ENCODE assay signal across 22 cellular contexts in the genomic region with DNA sequence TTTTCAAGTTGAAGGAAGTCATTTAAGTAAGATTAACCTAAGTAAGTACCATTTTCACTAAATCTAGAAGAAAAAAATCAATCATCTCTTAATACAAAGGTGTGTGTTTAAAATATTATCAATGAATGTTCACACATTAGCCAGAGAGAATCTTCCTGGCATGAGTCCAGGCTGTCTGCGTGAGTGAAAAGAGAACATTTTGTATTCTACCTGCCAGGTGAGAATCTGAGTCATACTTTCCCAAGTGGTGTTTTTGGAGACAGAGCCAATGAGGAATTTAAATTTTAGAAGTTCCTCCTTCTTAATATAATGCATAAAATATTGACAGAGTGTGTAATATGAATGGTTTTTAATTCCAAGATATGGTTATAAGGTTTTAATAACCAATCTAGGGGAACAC.
"Had no signal": no experiment of that assay in that cellular context is flagged by ENCODE, and none has a peak within 500 bp of the region (broad histone marks: within the 10 kb centered on the region; RNA-seq: fewer than 3 reads in every experiment).

No MANE protein-coding gene starts in this region.

- H3K27me3 ChIP-seq: brain microvascular endothelial cell, colonic mucosa, dorsolateral prefrontal cortex, heart right ventricle had no signal

- DNase-seq: activated CD4-positive, alpha-beta T cell treated with anti-CD3 and anti-CD28 coated beads, Interleukin-2, amount 10 ng/mL, durations not matched to agents 7 days and 5 days; activated CD4-positive, CD25-positive, alpha-beta regulatory T cell treated with anti-CD3 and anti-CD28 coated beads, Interleukin-2, amount 50 U/mL, for 72 hours; activated CD8-positive, alpha-beta memory T cell treated with anti-CD3 and anti-CD28 coated beads, Interleukin-2, amount 10 ng/mL, durations not matched to agents 7 days and 5 days; activated CD8-positive, alpha-beta T cell treated with anti-CD3 and anti-CD28 coated beads for 36 hours; activated gamma-delta T cell; activated T-cell treated with anti-CD3 and anti-CD28 coated beads for 4 hours; aorta; brain microvascular endothelial cell; colonic mucosa; dorsolateral prefrontal cortex; heart right ventricle; kidney glomerular epithelial cell; mesenchymal stem cell; naive thymus-derived CD4-positive, alpha-beta T cell; occipital lobe; stimulated activated CD4-positive, alpha-beta T cell treated with anti-CD3 and anti-CD28 coated beads, Interleukin-15, amount 100 ng/mL, for 24 hours; T-helper 1 cell; trophoblast cell; WERI-Rb-1 had no signal

- H3K4me1 ChIP-seq: colonic mucosa had no signal

- H3K27ac ChIP-seq: brain microvascular endothelial cell, colonic mucosa, dorsolateral prefrontal cortex, heart right ventricle, WERI-Rb-1 had no signal

- H3K9me3 ChIP-seq: colonic mucosa had no signal

- H3K4me2 ChIP-seq: smooth muscle cell had no signal

- H3K4me3 ChIP-seq: colonic mucosa, dorsolateral prefrontal cortex, heart right ventricle, smooth muscle cell had no signal

- H3K36me3 ChIP-seq: brain microvascular endothelial cell, colonic mucosa, heart right ventricle, WERI-Rb-1 had no signal

- ATAC-seq: activated CD8-positive, alpha-beta memory T cell treated with anti-CD3 and anti-CD28 coated beads, Interleukin-2, amount 10 ng/mL, durations not matched to agents 7 days and 5 days; activated CD8-positive, alpha-beta T cell treated with anti-CD3 and anti-CD28 coated beads for 36 hours; heart right ventricle; naive thymus-derived CD4-positive, alpha-beta T cell; sciatic nerve; stimulated activated memory B cell treated with anti-CD40 and anti-IgM and Interleukin-4, amounts not matched to agents 10 μg/mL and 1 μg/mL and 100 μg/mL, for 72 hours had no signal
